In the genomic region with DNA sequence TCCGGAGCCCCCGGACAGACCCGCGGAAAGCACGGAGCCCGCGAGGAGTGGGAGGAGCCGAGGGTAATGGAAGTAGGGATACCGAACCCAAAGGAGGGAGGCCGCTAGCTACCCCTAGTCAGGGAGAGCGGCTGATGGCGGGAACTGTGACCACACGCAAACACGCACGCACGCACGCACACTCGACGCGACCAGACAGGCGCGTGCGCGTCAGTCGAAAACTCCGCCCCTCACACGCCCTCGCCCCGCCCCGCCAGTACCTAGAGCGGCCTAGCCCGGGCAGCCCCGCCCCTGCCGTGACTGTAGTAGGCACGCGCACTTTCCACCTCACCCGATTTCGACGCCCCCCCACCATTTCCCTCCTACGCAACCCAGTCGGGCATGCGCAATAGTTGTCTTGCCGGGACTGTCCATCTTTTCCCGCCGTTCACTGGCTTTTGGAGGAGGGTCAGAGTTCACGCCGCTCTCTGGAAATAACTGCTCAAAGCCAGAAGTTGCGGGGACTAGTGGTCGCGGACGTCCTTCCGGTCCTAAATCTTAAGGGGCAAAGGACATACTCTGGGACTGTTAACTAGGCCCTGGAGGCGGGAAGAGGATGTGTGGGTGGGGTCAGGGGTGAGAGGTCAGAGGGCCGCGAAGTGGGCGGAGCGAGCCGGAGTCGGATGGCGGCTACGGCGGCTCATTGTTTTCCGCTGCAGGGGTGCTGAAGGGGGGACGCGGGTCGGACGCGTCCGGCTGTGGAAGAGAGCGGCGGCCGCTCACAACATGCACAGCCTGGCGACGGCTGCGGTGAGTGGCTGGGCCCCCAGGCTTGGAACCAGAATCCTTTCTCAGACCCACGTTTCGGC, we compare ENCODE assay signal across 1 cellular context.
TF ChIP-seq lines count a peak whose summit lies in the region.

A gene with protein sequence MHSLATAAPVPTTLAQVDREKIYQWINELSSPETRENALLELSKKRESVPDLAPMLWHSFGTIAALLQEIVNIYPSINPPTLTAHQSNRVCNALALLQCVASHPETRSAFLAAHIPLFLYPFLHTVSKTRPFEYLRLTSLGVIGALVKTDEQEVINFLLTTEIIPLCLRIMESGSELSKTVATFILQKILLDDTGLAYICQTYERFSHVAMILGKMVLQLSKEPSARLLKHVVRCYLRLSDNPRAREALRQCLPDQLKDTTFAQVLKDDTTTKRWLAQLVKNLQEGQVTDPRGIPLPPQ (plus strand): TSS at position 650 of the 848 bp plus-strand sequence. CDS start 116 bp downstream, at position 766.
A gene with protein sequence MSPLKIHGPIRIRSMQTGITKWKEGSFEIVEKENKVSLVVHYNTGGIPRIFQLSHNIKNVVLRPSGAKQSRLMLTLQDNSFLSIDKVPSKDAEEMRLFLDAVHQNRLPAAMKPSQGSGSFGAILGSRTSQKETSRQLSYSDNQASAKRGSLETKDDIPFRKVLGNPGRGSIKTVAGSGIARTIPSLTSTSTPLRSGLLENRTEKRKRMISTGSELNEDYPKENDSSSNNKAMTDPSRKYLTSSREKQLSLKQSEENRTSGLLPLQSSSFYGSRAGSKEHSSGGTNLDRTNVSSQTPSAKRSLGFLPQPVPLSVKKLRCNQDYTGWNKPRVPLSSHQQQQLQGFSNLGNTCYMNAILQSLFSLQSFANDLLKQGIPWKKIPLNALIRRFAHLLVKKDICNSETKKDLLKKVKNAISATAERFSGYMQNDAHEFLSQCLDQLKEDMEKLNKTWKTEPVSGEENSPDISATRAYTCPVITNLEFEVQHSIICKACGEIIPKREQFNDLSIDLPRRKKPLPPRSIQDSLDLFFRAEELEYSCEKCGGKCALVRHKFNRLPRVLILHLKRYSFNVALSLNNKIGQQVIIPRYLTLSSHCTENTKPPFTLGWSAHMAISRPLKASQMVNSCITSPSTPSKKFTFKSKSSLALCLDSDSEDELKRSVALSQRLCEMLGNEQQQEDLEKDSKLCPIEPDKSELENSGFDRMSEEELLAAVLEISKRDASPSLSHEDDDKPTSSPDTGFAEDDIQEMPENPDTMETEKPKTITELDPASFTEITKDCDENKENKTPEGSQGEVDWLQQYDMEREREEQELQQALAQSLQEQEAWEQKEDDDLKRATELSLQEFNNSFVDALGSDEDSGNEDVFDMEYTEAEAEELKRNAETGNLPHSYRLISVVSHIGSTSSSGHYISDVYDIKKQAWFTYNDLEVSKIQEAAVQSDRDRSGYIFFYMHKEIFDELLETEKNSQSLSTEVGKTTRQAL (minus strand): TSS at position 162 of the 848 bp plus-strand sequence. CDS start 9,698 bp downstream, outside the sequence.

TF ChIP-seq in GM23338, 12 proteins besides CTCF, POLR2A, EP300 and RAD21:
- no peak for TF ChIP-seq EZH2 (IDR thresholded peaks at IDR 0.05; ENCODE audit: low read depth, unreplicated experiment)
- TF ChIP-seq, protein P1, sequence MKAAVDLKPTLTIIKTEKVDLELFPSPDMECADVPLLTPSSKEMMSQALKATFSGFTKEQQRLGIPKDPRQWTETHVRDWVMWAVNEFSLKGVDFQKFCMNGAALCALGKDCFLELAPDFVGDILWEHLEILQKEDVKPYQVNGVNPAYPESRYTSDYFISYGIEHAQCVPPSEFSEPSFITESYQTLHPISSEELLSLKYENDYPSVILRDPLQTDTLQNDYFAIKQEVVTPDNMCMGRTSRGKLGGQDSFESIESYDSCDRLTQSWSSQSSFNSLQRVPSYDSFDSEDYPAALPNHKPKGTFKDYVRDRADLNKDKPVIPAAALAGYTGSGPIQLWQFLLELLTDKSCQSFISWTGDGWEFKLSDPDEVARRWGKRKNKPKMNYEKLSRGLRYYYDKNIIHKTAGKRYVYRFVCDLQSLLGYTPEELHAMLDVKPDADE (IDR thresholded peaks at IDR 0.05) = peak; percentile 80
- TF ChIP-seq, protein P2, sequence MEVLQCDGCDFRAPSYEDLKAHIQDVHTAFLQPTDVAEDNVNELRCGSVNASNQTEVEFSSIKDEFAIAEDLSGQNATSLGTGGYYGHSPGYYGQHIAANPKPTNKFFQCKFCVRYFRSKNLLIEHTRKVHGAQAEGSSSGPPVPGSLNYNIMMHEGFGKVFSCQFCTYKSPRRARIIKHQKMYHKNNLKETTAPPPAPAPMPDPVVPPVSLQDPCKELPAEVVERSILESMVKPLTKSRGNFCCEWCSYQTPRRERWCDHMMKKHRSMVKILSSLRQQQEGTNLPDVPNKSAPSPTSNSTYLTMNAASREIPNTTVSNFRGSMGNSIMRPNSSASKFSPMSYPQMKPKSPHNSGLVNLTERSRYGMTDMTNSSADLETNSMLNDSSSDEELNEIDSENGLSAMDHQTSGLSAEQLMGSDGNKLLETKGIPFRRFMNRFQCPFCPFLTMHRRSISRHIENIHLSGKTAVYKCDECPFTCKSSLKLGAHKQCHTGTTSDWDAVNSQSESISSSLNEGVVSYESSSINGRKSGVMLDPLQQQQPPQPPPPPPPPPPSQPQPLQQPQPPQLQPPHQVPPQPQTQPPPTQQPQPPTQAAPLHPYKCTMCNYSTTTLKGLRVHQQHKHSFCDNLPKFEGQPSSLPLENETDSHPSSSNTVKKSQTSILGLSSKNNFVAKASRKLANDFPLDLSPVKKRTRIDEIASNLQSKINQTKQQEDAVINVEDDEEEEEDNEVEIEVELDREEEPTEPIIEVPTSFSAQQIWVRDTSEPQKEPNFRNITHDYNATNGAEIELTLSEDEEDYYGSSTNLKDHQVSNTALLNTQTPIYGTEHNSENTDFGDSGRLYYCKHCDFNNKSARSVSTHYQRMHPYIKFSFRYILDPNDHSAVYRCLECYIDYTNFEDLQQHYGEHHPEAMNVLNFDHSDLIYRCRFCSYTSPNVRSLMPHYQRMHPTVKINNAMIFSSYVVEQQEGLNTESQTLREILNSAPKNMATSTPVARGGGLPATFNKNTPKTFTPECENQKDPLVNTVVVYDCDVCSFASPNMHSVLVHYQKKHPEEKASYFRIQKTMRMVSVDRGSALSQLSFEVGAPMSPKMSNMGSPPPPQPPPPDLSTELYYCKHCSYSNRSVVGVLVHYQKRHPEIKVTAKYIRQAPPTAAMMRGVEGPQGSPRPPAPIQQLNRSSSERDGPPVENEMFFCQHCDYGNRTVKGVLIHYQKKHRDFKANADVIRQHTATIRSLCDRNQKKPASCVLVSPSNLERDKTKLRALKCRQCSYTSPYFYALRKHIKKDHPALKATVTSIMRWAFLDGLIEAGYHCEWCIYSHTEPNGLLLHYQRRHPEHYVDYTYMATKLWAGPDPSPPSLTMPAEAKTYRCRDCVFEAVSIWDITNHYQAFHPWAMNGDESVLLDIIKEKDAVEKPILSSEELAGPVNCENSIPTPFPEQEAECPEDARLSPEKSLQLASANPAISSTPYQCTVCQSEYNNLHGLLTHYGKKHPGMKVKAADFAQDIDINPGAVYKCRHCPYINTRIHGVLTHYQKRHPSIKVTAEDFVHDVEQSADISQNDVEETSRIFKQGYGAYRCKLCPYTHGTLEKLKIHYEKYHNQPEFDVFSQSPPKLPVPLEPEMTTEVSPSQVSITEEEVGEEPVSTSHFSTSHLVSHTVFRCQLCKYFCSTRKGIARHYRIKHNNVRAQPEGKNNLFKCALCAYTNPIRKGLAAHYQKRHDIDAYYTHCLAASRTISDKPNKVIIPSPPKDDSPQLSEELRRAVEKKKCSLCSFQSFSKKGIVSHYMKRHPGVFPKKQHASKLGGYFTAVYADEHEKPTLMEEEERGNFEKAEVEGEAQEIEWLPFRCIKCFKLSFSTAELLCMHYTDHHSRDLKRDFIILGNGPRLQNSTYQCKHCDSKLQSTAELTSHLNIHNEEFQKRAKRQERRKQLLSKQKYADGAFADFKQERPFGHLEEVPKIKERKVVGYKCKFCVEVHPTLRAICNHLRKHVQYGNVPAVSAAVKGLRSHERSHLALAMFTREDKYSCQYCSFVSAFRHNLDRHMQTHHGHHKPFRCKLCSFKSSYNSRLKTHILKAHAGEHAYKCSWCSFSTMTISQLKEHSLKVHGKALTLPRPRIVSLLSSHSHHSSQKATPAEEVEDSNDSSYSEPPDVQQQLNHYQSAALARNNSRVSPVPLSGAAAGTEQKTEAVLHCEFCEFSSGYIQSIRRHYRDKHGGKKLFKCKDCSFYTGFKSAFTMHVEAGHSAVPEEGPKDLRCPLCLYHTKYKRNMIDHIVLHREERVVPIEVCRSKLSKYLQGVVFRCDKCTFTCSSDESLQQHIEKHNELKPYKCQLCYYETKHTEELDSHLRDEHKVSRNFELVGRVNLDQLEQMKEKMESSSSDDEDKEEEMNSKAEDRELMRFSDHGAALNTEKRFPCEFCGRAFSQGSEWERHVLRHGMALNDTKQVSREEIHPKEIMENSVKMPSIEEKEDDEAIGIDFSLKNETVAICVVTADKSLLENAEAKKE (CRISPR knock-in tag; IDR thresholded peaks at IDR 0.05) = no peak
- no peak for TF ChIP-seq ZNF331 (CRISPR knock-in tag; IDR thresholded peaks at IDR 0.05; ENCODE audit: low read depth)
- no peak for TF ChIP-seq ZNF114 (CRISPR knock-in tag; IDR thresholded peaks at IDR 0.05)
- TF ChIP-seq POLR2AphosphoS5 (IDR thresholded peaks at IDR 0.05; ENCODE audit: low read depth) = peak; percentile 93
- TF ChIP-seq EZH2phosphoT487 (IDR thresholded peaks at IDR 0.05; ENCODE audit: unreplicated experiment) = no peak
- TF ChIP-seq STAT1 (IDR thresholded peaks at IDR 0.05; ENCODE audit: unreplicated experiment) = no peak
- peak; percentile 88 for TF ChIP-seq CREB1 (CRISPR knock-in tag; IDR thresholded peaks at IDR 0.05; ENCODE audit: low read depth)
- TF ChIP-seq, protein P3, sequence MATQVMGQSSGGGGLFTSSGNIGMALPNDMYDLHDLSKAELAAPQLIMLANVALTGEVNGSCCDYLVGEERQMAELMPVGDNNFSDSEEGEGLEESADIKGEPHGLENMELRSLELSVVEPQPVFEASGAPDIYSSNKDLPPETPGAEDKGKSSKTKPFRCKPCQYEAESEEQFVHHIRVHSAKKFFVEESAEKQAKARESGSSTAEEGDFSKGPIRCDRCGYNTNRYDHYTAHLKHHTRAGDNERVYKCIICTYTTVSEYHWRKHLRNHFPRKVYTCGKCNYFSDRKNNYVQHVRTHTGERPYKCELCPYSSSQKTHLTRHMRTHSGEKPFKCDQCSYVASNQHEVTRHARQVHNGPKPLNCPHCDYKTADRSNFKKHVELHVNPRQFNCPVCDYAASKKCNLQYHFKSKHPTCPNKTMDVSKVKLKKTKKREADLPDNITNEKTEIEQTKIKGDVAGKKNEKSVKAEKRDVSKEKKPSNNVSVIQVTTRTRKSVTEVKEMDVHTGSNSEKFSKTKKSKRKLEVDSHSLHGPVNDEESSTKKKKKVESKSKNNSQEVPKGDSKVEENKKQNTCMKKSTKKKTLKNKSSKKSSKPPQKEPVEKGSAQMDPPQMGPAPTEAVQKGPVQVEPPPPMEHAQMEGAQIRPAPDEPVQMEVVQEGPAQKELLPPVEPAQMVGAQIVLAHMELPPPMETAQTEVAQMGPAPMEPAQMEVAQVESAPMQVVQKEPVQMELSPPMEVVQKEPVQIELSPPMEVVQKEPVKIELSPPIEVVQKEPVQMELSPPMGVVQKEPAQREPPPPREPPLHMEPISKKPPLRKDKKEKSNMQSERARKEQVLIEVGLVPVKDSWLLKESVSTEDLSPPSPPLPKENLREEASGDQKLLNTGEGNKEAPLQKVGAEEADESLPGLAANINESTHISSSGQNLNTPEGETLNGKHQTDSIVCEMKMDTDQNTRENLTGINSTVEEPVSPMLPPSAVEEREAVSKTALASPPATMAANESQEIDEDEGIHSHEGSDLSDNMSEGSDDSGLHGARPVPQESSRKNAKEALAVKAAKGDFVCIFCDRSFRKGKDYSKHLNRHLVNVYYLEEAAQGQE (IDR thresholded peaks at IDR 0.05; ENCODE audit: unreplicated experiment) = no peak
- no peak for TF ChIP-seq JUNB (IDR thresholded peaks at IDR 0.05; ENCODE audit: unreplicated experiment)
- TF ChIP-seq NANOG (IDR thresholded peaks at IDR 0.05; ENCODE audit: borderline replicate concordance) = 0 out of 2 replicates have a peak, but pooled peaks have one; percentile 27
